8 cellular contexts compared by ENCODE assay signal in genomic region chr2:47056875-47057731, GRCh38.
DNase-seq lines count a peak whose midpoint lies in the region; ATAC-seq and TF ChIP-seq lines count a peak whose summit lies in the region.

No MANE protein-coding gene starts in this region.

- H3K9me3 Mint-ChIP-seq in Calu3 (ENCODE audit: low read depth, unreplicated experiment) (no peaks in the 10 kb centered on the region), IgD-negative memory B cell (no peaks in the 10 kb centered on the region), nephron (no peaks in the 10 kb centered on the region)

- CTCF ChIA-PET in Calu3 (lab: Charles Lee): no interaction called here

- H3K36me3 Mint-ChIP-seq in Calu3 (ENCODE audit: insufficient read depth, unreplicated experiment): peaks cover 45% of the 10 kb centered on the region
- peaks cover 6% of the 10 kb centered on the region for H3K36me3 Mint-ChIP-seq in IgD-negative memory B cell
- peaks cover 8% of the 10 kb centered on the region for H3K36me3 Mint-ChIP-seq in nephron (ENCODE audit: low read depth)

- ATAC-seq in GM21381 (IDR thresholded peaks at IDR 0.05; ENCODE audit: unreplicated experiment): no peak

- H3K27me3 Mint-ChIP-seq in Calu3 (ENCODE audit: unreplicated experiment) (no peaks in the 10 kb centered on the region), IgD-negative memory B cell (no peaks in the 10 kb centered on the region), nephron (ENCODE audit: low read depth) (no peaks in the 10 kb centered on the region)

- intact Hi-C loops in Calu3 (cut with micrococcal nuclease; ENCODE audit: unreplicated experiment): no loop called here

- DNase-seq in Calu3 (no peak), A172 (ENCODE audit: low spot score) (no peak), DMS53 treated with DMSO at 0.1 percent for 48 hours (lab: John Stamatoyannopoulos, UW; ENCODE audit: unreplicated experiment) (no peak), DMS79 (lab: John Stamatoyannopoulos, UW) (no peak)

- no peak for TF ChIP-seq CTCF in Calu3 (IDR thresholded peaks at IDR 0.05; ENCODE audit: unreplicated experiment)
- TF ChIP-seq CTCF in nephron (IDR thresholded peaks at IDR 0.05; ENCODE audit: unreplicated experiment in 3 of 3): no peak

- no TSS peak for BruUV-seq in Calu3 (replicated peaks; lab: Mats Ljungman, UMichigan)

- peak overlapping the region; percentile 80 for H3K27ac ChIP-seq in cingulate gyrus (ENCODE audit: low read depth, low read length)

- H3K4me3 Mint-ChIP-seq in Calu3 (ENCODE audit: low read depth, unreplicated experiment) (no peak overlapping the region), IgD-negative memory B cell (peak overlapping the region; percentile 33 to 91 (median 66)), nephron (peak overlapping the region in 2 of 3 experiments; percentile 38 to 40)

- H3K4me1 Mint-ChIP-seq in Calu3 (ENCODE audit: low read depth, unreplicated experiment) (peaks cover 32% of the 10 kb centered on the region), IgD-negative memory B cell (peaks cover 27 to 39% (median 39%) of the 10 kb centered on the region in 3 donors), nephron (peaks cover 57% of the 10 kb centered on the region)

- H3K27ac Mint-ChIP-seq in Calu3 (ENCODE audit: unreplicated experiment) (peak overlapping the region; percentile 70), IgD-negative memory B cell (peak overlapping the region; percentile 77 to 95 (median 93)), nephron (peak overlapping the region; percentile 94 to 97 (median 96))
